8 cellular contexts compared by ENCODE assay signal in genomic region chr6:53794720-53795253, GRCh38. TPM values are rescaled to one million over a fixed set of nuclear protein-coding genes. Genes with fewer than 3 reads are reported as not detected.
DNase-seq lines count a peak whose midpoint lies in the region; ATAC-seq and TF ChIP-seq lines count a peak whose summit lies in the region.

Gene LRRC1, plus strand, starts transcription at chr6:53795005. Its CDS starts 252 bp downstream, at chr6:53795257.

- peaks cover 8% of the 10 kb centered on the region; the same call in 1 of the 2 replicates for H3K4me1 ChIP-seq in ES-I3 (ENCODE audit: insufficient read depth, low read length)
- peaks cover 6% of the 10 kb centered on the region for H3K4me1 ChIP-seq in GM23338 (ENCODE audit: insufficient read depth)
- H3K4me1 ChIP-seq in SJCRH30, result 0 out of 2 replicates have a peak, but pooled peaks cover 4% of the 10 kb centered on the region
- peaks cover 26% of the 10 kb centered on the region for H3K4me1 ChIP-seq in osteoblast (ENCODE audit: insufficient read depth, low read length)

- H2AFZ ChIP-seq in GM23338 (peak within 1 kb of the TSS; percentile 97), osteoblast (ENCODE audit: low read length) (peak within 1 kb of the TSS; percentile 94)

- peak; percentile 66 for ATAC-seq in GM23338

- H3K9me3 Mint-ChIP-seq in GM23338, result no peaks in the 10 kb centered on the region; the same call in 2 of the 3 replicates

- peaks cover 6% of the 10 kb centered on the region; the same call in 1 of the 3 replicates for H3K36me3 Mint-ChIP-seq in GM23338 (ENCODE audit: low read depth)

- H3K9me2 ChIP-seq in GM23338 (ENCODE audit: insufficient read depth), result no peaks in the 10 kb centered on the region

- H3K27ac ChIP-seq in GM23338 (ENCODE audit: low read depth) (peak within 1 kb of the TSS; percentile 91), SJCRH30 (peak within 1 kb of the TSS; percentile 60), osteoblast (ENCODE audit: low read depth, low read length) (peak within 1 kb of the TSS; percentile 59), temporal lobe (ENCODE audit: low read depth, low read length) (peak within 1 kb of the TSS; percentile 75)

- H3K4me2 ChIP-seq in GM23338 (peak within 1 kb of the TSS; percentile 99), osteoblast (ENCODE audit: insufficient read depth, low read length) (peak within 1 kb of the TSS; percentile 95)

- H3K9me3 ChIP-seq in ES-I3 (ENCODE audit: control insufficient read depth, insufficient read depth, low read length) (no peaks in the 10 kb centered on the region; the same call in 1 of the 2 replicates), SJCRH30 (replicated peaks) (no peaks in the 10 kb centered on the region), osteoblast (ENCODE audit: low read depth, low read length) (no peaks in the 10 kb centered on the region)

- H3K27ac Mint-ChIP-seq in GM23338, result peak within 1 kb of the TSS; percentile 93

- DNase-seq in GM23338 (ENCODE audit: low spot score) (peak; percentile 91), LHCN-M2 (ENCODE audit: low read depth) (peak; percentile 82), SJCRH30 (peak; percentile 86 to 87), globus pallidus (ENCODE audit: low spot score) (peak; percentile 86), osteoblast (ENCODE audit: insufficient read length, low spot score, missing footprints) (peak; percentile 97)
- DNase-seq in activated naive CD4-positive, alpha-beta T cell treated with anti-CD3 and anti-CD28 coated beads, Interleukin-2, amount 50 U/mL, for 16 hours, result peak; percentile 84

- no peak for TF ChIP-seq CTCF in GM23338 (conservative IDR thresholded peaks at IDR 0.05; ENCODE audit: low read depth in 2 of 2)
- no peak for TF ChIP-seq CTCF in osteoblast (IDR thresholded peaks at IDR 0.05; ENCODE audit: extremely low read depth, low read depth, low read length)

- H3K36me3 ChIP-seq in ES-I3 (ENCODE audit: insufficient read depth, low read length), result no peaks in the 10 kb centered on the region
- no peaks in the 10 kb centered on the region for H3K36me3 ChIP-seq in GM23338 (ENCODE audit: insufficient read depth)
- no peaks in the 10 kb centered on the region for H3K36me3 ChIP-seq in SJCRH30
- no peaks in the 10 kb centered on the region for H3K36me3 ChIP-seq in osteoblast (ENCODE audit: insufficient read depth, low read length)

- H3K79me2 ChIP-seq in GM23338 (replicated peaks; ENCODE audit: insufficient read depth) (peaks cover 40% of the 10 kb centered on the region), osteoblast (ENCODE audit: insufficient read depth, low read length) (peaks cover 22% of the 10 kb centered on the region)

- peak within 1 kb of the TSS; percentile 78 for H3K9ac ChIP-seq in ES-I3 (ENCODE audit: low read depth, low read length)

- H3K4me3 ChIP-seq in GM23338, result peak within 1 kb of the TSS; percentile 98
- peak within 1 kb of the TSS; percentile 88 for H3K4me3 ChIP-seq in SJCRH30
- H3K4me3 ChIP-seq in osteoblast (ENCODE audit: insufficient read depth, low read length), result peak within 1 kb of the TSS; percentile 83

- peaks cover 11% of the 10 kb centered on the region for H4K20me1 ChIP-seq in GM23338 (replicated peaks; ENCODE audit: insufficient read depth)
- peaks cover 10% of the 10 kb centered on the region for H4K20me1 ChIP-seq in osteoblast (ENCODE audit: insufficient read depth, low read length)

- peak within 1 kb of the TSS; percentile 96 for H3K4me3 Mint-ChIP-seq in GM23338

- H3K27me3 Mint-ChIP-seq in GM23338 (ENCODE audit: insufficient read depth, low read depth, poor library complexity), result peaks cover 17% of the 10 kb centered on the region

- 0 out of 2 replicates have a peak, but pooled peaks cover 3% of the 10 kb centered on the region for H3F3A ChIP-seq in GM23338 (replicated peaks; ENCODE audit: low read depth)

- peaks cover 23% of the 10 kb centered on the region for H3K27me3 ChIP-seq in GM23338 (ENCODE audit: insufficient read depth)
- H3K27me3 ChIP-seq in SJCRH30, result no peaks in the 10 kb centered on the region
- H3K27me3 ChIP-seq in osteoblast (ENCODE audit: insufficient read depth, low read length), result peaks cover 23% of the 10 kb centered on the region

- peaks cover 23% of the 10 kb centered on the region for H3K4me1 Mint-ChIP-seq in GM23338

TF ChIP-seq in GM23338, 12 proteins besides CTCF, POLR2A, EP300 and RAD21 (continues in another document):
- TF ChIP-seq JUNB (IDR thresholded peaks at IDR 0.05; ENCODE audit: unreplicated experiment) (no peak), NANOG (IDR thresholded peaks at IDR 0.05; ENCODE audit: borderline replicate concordance) (no peak), EZH2phosphoT487 (IDR thresholded peaks at IDR 0.05; ENCODE audit: unreplicated experiment) (no peak), POLR2AphosphoS5 (IDR thresholded peaks at IDR 0.05; ENCODE audit: low read depth) (peak; percentile 89)
- TF ChIP-seq, protein P1, sequence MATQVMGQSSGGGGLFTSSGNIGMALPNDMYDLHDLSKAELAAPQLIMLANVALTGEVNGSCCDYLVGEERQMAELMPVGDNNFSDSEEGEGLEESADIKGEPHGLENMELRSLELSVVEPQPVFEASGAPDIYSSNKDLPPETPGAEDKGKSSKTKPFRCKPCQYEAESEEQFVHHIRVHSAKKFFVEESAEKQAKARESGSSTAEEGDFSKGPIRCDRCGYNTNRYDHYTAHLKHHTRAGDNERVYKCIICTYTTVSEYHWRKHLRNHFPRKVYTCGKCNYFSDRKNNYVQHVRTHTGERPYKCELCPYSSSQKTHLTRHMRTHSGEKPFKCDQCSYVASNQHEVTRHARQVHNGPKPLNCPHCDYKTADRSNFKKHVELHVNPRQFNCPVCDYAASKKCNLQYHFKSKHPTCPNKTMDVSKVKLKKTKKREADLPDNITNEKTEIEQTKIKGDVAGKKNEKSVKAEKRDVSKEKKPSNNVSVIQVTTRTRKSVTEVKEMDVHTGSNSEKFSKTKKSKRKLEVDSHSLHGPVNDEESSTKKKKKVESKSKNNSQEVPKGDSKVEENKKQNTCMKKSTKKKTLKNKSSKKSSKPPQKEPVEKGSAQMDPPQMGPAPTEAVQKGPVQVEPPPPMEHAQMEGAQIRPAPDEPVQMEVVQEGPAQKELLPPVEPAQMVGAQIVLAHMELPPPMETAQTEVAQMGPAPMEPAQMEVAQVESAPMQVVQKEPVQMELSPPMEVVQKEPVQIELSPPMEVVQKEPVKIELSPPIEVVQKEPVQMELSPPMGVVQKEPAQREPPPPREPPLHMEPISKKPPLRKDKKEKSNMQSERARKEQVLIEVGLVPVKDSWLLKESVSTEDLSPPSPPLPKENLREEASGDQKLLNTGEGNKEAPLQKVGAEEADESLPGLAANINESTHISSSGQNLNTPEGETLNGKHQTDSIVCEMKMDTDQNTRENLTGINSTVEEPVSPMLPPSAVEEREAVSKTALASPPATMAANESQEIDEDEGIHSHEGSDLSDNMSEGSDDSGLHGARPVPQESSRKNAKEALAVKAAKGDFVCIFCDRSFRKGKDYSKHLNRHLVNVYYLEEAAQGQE (IDR thresholded peaks at IDR 0.05; ENCODE audit: unreplicated experiment), result no peak

RNA-seq across cellular contexts. Expression of gene LRRC1, which starts in this region (rescaled TPM):
- total RNA-seq in GM23338 (2014; rRNA removed; shearing (Covaris generic)), result 16.6 and 18.6 TPM in 2 replicates
- 11.3 TPM in 2 replicates for polyA plus RNA-seq in GM23338 (2016; fragmentation: Nextera tagmentation; extraction: Ambion mirVana)
- total RNA-seq in LHCN-M2 (2014; rRNA removed) (2.8 and 4.4 TPM in 2 replicates), osteoblast (7.2 and 8.0 TPM in 2 replicates), temporal lobe (10.1 TPM)
- polyA plus RNA-seq in LHCN-M2 (2012), result 1.7 TPM
- 5.1 and 7.4 TPM in 2 replicates for total RNA-seq in SJCRH30 (2014; rRNA removed; shearing (Covaris generic))

Comparison
In these comparisons a context has a peak if more than half of its experiments do, and no peak if none do; other contexts are left out.
1. Peak in every context shown above with its lines: DNase-seq, ATAC-seq, H3K4me3 ChIP-seq and H3K27ac ChIP-seq.